ENCODE assay signal across 18 cellular contexts in the genomic region with DNA sequence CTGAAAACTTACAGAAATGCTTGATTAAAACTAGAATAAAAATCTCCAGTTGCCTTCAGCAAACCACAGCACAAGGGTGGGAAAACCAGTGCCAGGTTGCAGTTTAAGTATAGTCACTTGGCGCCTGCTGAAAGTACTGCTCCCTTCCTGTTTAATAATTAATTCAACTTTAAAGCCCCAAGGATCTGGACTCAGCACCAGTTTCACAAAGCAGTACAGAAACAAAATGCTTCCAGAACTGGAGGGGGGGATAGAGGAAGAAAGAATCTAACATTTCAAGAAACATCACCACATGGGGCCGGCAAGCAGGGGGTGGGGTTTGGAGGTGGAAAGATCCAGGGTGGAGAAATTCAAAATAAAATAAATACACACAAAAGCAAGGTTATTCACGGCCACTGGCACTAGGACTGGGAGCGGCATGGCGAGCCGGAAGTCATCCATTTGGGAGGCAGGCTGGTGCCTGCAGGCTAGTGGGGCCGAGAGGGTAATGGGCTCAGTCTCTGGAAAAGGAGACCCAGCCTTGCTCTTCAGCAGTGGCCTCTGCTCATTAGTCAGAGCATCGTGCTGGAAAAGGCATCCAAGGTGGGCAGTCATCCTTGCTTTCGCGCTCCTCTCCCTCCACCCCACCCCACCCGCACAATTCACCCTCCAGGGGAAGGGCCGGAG.
DNase-seq lines count a peak whose midpoint lies in the region; ATAC-seq and TF ChIP-seq lines count a peak whose summit lies in the region.
"Had no signal": no experiment of that assay in that cellular context is flagged by ENCODE, and none has a peak within 500 bp of the region (broad histone marks: within the 10 kb centered on the region; RNA-seq: fewer than 3 reads in every experiment).

No MANE protein-coding gene starts in this region.

- H2AFZ ChIP-seq in hepatocyte (no peak overlapping the region), neuronal stem cell (ENCODE audit: low read length) (peak overlapping the region; percentile 62)

- no peak overlapping the region for H3K9ac ChIP-seq in neuronal stem cell (ENCODE audit: low read depth, low read length, poor library complexity)

- no peak for ATAC-seq in HG02852 (IDR thresholded peaks at IDR 0.05; ENCODE audit: unreplicated experiment)
- ATAC-seq: activated CD4-positive, CD25-positive, alpha-beta regulatory T cell treated with anti-CD3 and anti-CD28 coated beads, Interleukin-2, amount 50 U/mL, for 24 hours; left cardiac atrium; stimulated activated memory B cell treated with anti-CD40 and anti-IgM and Interleukin-4, amounts not matched to agents 10 μg/mL and 1 μg/mL and 100 μg/mL, for 72 hours had no signal

- H3K4me2 ChIP-seq in hepatocyte (peak overlapping the region; percentile 50), neuronal stem cell (ENCODE audit: insufficient read depth, low read length, poor library complexity, severe bottlenecking) (no peak overlapping the region)

- H3K18ac ChIP-seq in neuronal stem cell (ENCODE audit: low read length), result no peak overlapping the region

- H3K4ac ChIP-seq in neuronal stem cell (ENCODE audit: low read length), result no peak overlapping the region

- no peak overlapping the region for H4K8ac ChIP-seq in neuronal stem cell (ENCODE audit: low read depth, low read length)

- H2BK12ac ChIP-seq in neuronal stem cell (ENCODE audit: low read length), result no peak overlapping the region

- no peak overlapping the region for H4K91ac ChIP-seq in neuronal stem cell (ENCODE audit: low read depth, low read length, poor library complexity)

- peak overlapping the region; percentile 57 for H2AK5ac ChIP-seq in neuronal stem cell (ENCODE audit: low read depth, low read length)

- H3K4me3 ChIP-seq in hepatocyte, result no peak overlapping the region
- H3K4me3 ChIP-seq in neuronal stem cell (ENCODE audit: low read length in 2 of 2), result no peak overlapping the region
- H3K4me3 ChIP-seq: prostate gland, tibial nerve had no signal

- H3K27me3 ChIP-seq in hepatocyte, result no peaks in the 10 kb centered on the region
- H3K27me3 ChIP-seq in neuronal stem cell (ENCODE audit: control insufficient read depth in 3 of 3, insufficient read depth in 3 of 3, low read depth in 1 of 3, low read length in 3 of 3), result no peaks in the 10 kb centered on the region
- H3K27me3 ChIP-seq: tibial nerve had no signal

- H3K79me2 ChIP-seq in hepatocyte, result no peaks in the 10 kb centered on the region

- no peaks in the 10 kb centered on the region for H3K36me3 ChIP-seq in hepatocyte (replicated peaks; ENCODE audit: insufficient read depth, low read depth)
- no peaks in the 10 kb centered on the region for H3K36me3 ChIP-seq in neuronal stem cell (replicated peaks in 1 of 2; ENCODE audit: control insufficient read depth in 2 of 2, insufficient read depth in 2 of 2, low read length in 2 of 2)
- H3K36me3 ChIP-seq: prostate gland, tibial nerve had no signal

- no peak for TF ChIP-seq CTCF in hepatocyte (IDR thresholded peaks at IDR 0.05; ENCODE audit: poor library complexity)

- H4K20me1 ChIP-seq in hepatocyte (ENCODE audit: insufficient read depth, poor library complexity, severe bottlenecking), result no peaks in the 10 kb centered on the region

- in situ Hi-C loops in ACHN (cut with HindIII; ENCODE audit: low pct_ligation_motif_present, low pct_unique_long_range_greater_than_20kb, low sequenced_read_pairs), result no loop called here

- peak; percentile 58 for DNase-seq in ACHN
- peak; percentile 24 for DNase-seq in SW480 (ENCODE audit: low spot score)
- DNase-seq in hepatocyte (ENCODE audit: low spot score), result no peak
- DNase-seq in neuronal stem cell (ENCODE audit: low spot score), result no peak
- no peak for DNase-seq in NCI-H2107 (lab: John Stamatoyannopoulos, UW)
- DNase-seq in activated T-cell treated with anti-CD3 and anti-CD28 coated beads for 4 hours, result no peak
- no peak for DNase-seq in kidney glomerular epithelial cell (lab: John Stamatoyannopoulos, UW)
- DNase-seq: left cardiac atrium; NCI-H2081; NCI-H524 treated with DMSO at 0.1 percent for 48 hours; OCI-M1; SIG-M5; stimulated activated CD4-positive, alpha-beta T cell treated with anti-CD3 and anti-CD28 coated beads, Interleukin-12 subunit alpha, Interleukin-12 subunit beta, amount 100 ng/mL, for 4 hours had no signal

- H3K14ac ChIP-seq in neuronal stem cell (ENCODE audit: low read length), result no peak overlapping the region

- H3K4me1 ChIP-seq in hepatocyte (ENCODE audit: insufficient read depth) (no peaks in the 10 kb centered on the region), neuronal stem cell (ENCODE audit: control insufficient read depth in 2 of 2, insufficient read depth in 1 of 2, low read depth in 1 of 2, low read length in 2 of 2) (peaks cover 0 to 5% of the 10 kb centered on the region in 2 donors)
- H3K4me1 ChIP-seq: prostate gland, tibial nerve had no signal

- no peaks in the 10 kb centered on the region for H3K9me3 ChIP-seq in hepatocyte (ENCODE audit: low read depth)
- no peaks in the 10 kb centered on the region for H3K9me3 ChIP-seq in neuronal stem cell (replicated peaks in 1 of 2; ENCODE audit: control insufficient read depth in 2 of 2, insufficient read depth in 1 of 2, low read depth in 1 of 2, low read length in 2 of 2)
- H3K9me3 ChIP-seq: prostate gland, tibial nerve had no signal

- no peak overlapping the region for H2BK5ac ChIP-seq in neuronal stem cell (ENCODE audit: low read length)

- H3K27ac ChIP-seq in hepatocyte (no peak overlapping the region), neuronal stem cell (replicated peaks; ENCODE audit: low read length) (no peak overlapping the region)
- H3K27ac ChIP-seq: prostate gland, tibial nerve had no signal

- no peak overlapping the region for H2BK120ac ChIP-seq in neuronal stem cell (ENCODE audit: low read depth, low read length)

- H2BK15ac ChIP-seq in neuronal stem cell (ENCODE audit: low read length), result no peak overlapping the region

- no peaks in the 10 kb centered on the region for H3K9me2 ChIP-seq in hepatocyte (replicated peaks; ENCODE audit: insufficient read depth)

- no peak overlapping the region for H3K23ac ChIP-seq in neuronal stem cell (ENCODE audit: low read depth, low read length, poor library complexity)

- WGBS in hepatocyte (ENCODE audit: low lambda C conversion rate, missing lambda C conversion rate), result 78% methylated on average over 12 of the region's 12 CpGs
- WGBS in neuronal stem cell (ENCODE audit: extremely low coverage in 2 of 2, insufficient read length in 2 of 2, insufficient replicate concordance in 1 of 2), 2 donors, result no CpG with 5 or more reads among the region's 12 CpGs

- H3K79me1 ChIP-seq in neuronal stem cell (ENCODE audit: low read depth, low read length), result no peaks in the 10 kb centered on the region

Comparison
In these comparisons a context has a peak if more than half of its experiments do, and no peak if none do; other contexts are left out.
1. DNase-seq: peak in ACHN (single experiment) and SW480 (single experiment); none in hepatocyte (single experiment), neuronal stem cell (single experiment), NCI-H2107 (single experiment), activated T-cell treated with anti-CD3 and anti-CD28 coated beads for 4 hours (single experiment) and kidney glomerular epithelial cell (single experiment).